Comparison of ENCODE assay signal across 1 cellular context in the genomic region with DNA sequence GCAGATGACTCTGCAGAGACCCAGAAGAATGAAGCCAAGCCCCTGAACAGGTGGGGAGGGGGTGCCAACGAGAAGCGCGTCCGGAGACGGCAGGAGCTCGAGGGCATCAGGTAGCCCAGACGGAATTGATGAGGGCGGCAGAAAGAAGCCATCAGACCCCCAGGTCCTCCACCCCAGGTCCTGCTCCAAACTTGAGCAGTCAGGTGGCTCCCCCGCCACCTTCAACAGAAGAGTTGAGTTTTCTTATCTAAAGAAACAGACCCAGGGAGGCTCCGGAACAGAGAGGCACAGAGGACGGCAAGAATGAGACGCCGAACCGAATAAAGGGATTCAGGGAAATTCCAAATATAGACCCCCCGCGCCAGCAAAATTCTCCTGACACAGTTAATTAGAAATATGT.
TF ChIP-seq lines count a peak whose summit lies in the region.

No MANE protein-coding gene starts in this region.

TF ChIP-seq in K562, 482 proteins besides CTCF, POLR2A, EP300 and RAD21 (continued from another document and continues in another):
- TF ChIP-seq, protein P1, sequence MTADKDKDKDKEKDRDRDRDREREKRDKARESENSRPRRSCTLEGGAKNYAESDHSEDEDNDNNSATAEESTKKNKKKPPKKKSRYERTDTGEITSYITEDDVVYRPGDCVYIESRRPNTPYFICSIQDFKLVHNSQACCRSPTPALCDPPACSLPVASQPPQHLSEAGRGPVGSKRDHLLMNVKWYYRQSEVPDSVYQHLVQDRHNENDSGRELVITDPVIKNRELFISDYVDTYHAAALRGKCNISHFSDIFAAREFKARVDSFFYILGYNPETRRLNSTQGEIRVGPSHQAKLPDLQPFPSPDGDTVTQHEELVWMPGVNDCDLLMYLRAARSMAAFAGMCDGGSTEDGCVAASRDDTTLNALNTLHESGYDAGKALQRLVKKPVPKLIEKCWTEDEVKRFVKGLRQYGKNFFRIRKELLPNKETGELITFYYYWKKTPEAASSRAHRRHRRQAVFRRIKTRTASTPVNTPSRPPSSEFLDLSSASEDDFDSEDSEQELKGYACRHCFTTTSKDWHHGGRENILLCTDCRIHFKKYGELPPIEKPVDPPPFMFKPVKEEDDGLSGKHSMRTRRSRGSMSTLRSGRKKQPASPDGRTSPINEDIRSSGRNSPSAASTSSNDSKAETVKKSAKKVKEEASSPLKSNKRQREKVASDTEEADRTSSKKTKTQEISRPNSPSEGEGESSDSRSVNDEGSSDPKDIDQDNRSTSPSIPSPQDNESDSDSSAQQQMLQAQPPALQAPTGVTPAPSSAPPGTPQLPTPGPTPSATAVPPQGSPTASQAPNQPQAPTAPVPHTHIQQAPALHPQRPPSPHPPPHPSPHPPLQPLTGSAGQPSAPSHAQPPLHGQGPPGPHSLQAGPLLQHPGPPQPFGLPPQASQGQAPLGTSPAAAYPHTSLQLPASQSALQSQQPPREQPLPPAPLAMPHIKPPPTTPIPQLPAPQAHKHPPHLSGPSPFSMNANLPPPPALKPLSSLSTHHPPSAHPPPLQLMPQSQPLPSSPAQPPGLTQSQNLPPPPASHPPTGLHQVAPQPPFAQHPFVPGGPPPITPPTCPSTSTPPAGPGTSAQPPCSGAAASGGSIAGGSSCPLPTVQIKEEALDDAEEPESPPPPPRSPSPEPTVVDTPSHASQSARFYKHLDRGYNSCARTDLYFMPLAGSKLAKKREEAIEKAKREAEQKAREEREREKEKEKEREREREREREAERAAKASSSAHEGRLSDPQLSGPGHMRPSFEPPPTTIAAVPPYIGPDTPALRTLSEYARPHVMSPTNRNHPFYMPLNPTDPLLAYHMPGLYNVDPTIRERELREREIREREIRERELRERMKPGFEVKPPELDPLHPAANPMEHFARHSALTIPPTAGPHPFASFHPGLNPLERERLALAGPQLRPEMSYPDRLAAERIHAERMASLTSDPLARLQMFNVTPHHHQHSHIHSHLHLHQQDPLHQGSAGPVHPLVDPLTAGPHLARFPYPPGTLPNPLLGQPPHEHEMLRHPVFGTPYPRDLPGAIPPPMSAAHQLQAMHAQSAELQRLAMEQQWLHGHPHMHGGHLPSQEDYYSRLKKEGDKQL (CRISPR knock-in tag; IDR thresholded peaks at IDR 0.05; ENCODE audit: borderline replicate concordance), result no peak
- TF ChIP-seq TAL1 (IDR thresholded peaks at IDR 0.05) (peak; percentile 75), PKNOX1 (IDR thresholded peaks at IDR 0.05) (no peak), SMARCE1 (IDR thresholded peaks at IDR 0.05) (peak; percentile 79; the same call in 1 of the 2 replicates), ZNF79 (CRISPR knock-in tag; IDR thresholded peaks at IDR 0.05; ENCODE audit: low read depth) (no peak), ZNF121 (CRISPR knock-in tag; conservative IDR thresholded peaks at IDR 0.05) (no peak), CHD2 (IDR thresholded peaks at IDR 0.05; ENCODE audit: low read depth, low read length) (no peak), HDGF (IDR thresholded peaks at IDR 0.05) (no peak), ZNF212 (CRISPR knock-in tag; IDR thresholded peaks at IDR 0.05) (no peak), ZNF449 (CRISPR knock-in tag; IDR thresholded peaks at IDR 0.05) (no peak), CSDE1 (IDR thresholded peaks at IDR 0.05) (no peak), ZNF3 (CRISPR knock-in tag; IDR thresholded peaks at IDR 0.05) (no peak), CBFA2T3 (IDR thresholded peaks at IDR 0.05) (peak; percentile 86), SNRNP70 (optimal IDR thresholded peaks at IDR 0.05; ENCODE audit: low read depth, low read length) (no peak), NCOA6 (IDR thresholded peaks at IDR 0.05) (no peak), KLF1 (tag; IDR thresholded peaks at IDR 0.05) (no peak), MECOM (CRISPR knock-in tag; IDR thresholded peaks at IDR 0.05) (no peak), TAF1 (IDR thresholded peaks at IDR 0.05; ENCODE audit: control insufficient read depth, extremely low read depth, insufficient read depth, low read length, severe bottlenecking) (peak; percentile 22), TCF15 (CRISPR knock-in tag; IDR thresholded peaks at IDR 0.05) (no peak), DNMT1 (IDR thresholded peaks at IDR 0.05) (no peak), E2F6 (IDR thresholded peaks at IDR 0.05; ENCODE audit: borderline replicate concordance in 1 of 2, extremely low read depth in 1 of 2, insufficient read depth in 1 of 2, insufficient read length in 1 of 2, low read depth in 1 of 2, low read length in 1 of 2, poor library complexity in 1 of 2, severe bottlenecking in 1 of 2) (no peak), PHF20 (IDR thresholded peaks at IDR 0.05; ENCODE audit: partially characterized antibody) (no peak), LARP7 (IDR thresholded peaks at IDR 0.05) (no peak), ELK1 (CRISPR knock-in tag; IDR thresholded peaks at IDR 0.05) (no peak), ZNF707 (CRISPR knock-in tag; conservative IDR thresholded peaks at IDR 0.05) (no peak), ZNF507 (tag; conservative IDR thresholded peaks at IDR 0.05) (no peak), ELF4 (CRISPR knock-in tag; IDR thresholded peaks at IDR 0.05) (no peak), BRD9 (IDR thresholded peaks at IDR 0.05; ENCODE audit: low read depth, partially characterized antibody) (peak; percentile 86), ZNF445 (CRISPR knock-in tag; IDR thresholded peaks at IDR 0.05; ENCODE audit: low read depth) (no peak), PRDM10 (IDR thresholded peaks at IDR 0.05; ENCODE audit: partially characterized antibody) (peak; percentile 26), YBX1 (IDR thresholded peaks at IDR 0.05) (no peak), NCOA1 (IDR thresholded peaks at IDR 0.05; ENCODE audit: low read depth) (peak; percentile 19; the same call in 1 of the 2 replicates), MTA3 (IDR thresholded peaks at IDR 0.05; ENCODE audit: borderline replicate concordance) (no peak), ZNF398 (CRISPR knock-in tag; IDR thresholded peaks at IDR 0.05) (no peak), SMC3 (conservative IDR thresholded peaks at IDR 0.05; ENCODE audit: insufficient read depth, low read depth, low read length) (no peak), CAMTA2 (CRISPR knock-in tag; conservative IDR thresholded peaks at IDR 0.05) (no peak), TRIM24 (IDR thresholded peaks at IDR 0.05) (0 out of 4 replicates have a peak, but pooled peaks of 1 of the 2 experiments have one; percentile 20), HSF4 (CRISPR knock-in tag; IDR thresholded peaks at IDR 0.05; ENCODE audit: borderline replicate concordance) (no peak), GATAD2A (IDR thresholded peaks at IDR 0.05) (peak; percentile 39; the same call in 1 of the 2 replicates), HDAC3 (IDR thresholded peaks at IDR 0.05; ENCODE audit: borderline replicate concordance, partially characterized antibody) (peak; percentile 62), MITF (IDR thresholded peaks at IDR 0.05) (peak; percentile 63; the same call in 1 of the 2 replicates), ZNF224 (CRISPR knock-in tag; IDR thresholded peaks at IDR 0.05) (no peak)
- TF ChIP-seq, protein P2, sequence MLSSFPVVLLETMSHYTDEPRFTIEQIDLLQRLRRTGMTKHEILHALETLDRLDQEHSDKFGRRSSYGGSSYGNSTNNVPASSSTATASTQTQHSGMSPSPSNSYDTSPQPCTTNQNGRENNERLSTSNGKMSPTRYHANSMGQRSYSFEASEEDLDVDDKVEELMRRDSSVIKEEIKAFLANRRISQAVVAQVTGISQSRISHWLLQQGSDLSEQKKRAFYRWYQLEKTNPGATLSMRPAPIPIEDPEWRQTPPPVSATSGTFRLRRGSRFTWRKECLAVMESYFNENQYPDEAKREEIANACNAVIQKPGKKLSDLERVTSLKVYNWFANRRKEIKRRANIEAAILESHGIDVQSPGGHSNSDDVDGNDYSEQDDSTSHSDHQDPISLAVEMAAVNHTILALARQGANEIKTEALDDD (IDR thresholded peaks at IDR 0.05), result no peak
